Comparison of ENCODE assay signal across 18 cellular contexts in the genomic region with DNA sequence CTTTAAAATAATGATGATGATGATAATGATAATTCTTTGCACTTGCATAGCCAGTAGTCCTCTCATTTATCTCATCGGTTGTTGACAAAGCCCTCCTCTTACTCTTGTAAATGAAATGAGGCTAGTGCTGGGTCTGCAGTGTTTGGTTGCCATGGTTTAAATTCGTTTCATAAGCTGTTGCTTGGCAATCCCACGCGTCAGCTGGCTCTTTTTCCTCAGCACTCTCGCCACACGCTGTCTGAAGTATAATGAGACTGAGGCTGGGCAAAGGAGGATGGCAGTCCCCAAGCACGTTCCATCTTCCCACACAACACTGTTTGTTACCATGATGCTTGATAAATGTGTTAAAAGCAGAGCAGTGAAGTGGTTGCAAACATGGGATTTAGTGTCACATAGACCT. TPM values are rescaled to one million over a fixed set of nuclear protein-coding genes. Genes with fewer than 3 reads are reported as not detected.
DNase-seq lines count a peak whose midpoint lies in the region; ATAC-seq and TF ChIP-seq lines count a peak whose summit lies in the region.
"Had no signal": no experiment of that assay in that cellular context is flagged by ENCODE, and none has a peak within 500 bp of the region (broad histone marks: within the 10 kb centered on the region; RNA-seq: fewer than 3 reads in every experiment).

No MANE protein-coding gene starts in this region.

- DNase-seq in NCI-H1092 treated with DMSO at 0.1 percent for 48 hours (lab: John Stamatoyannopoulos, UW) (peak; percentile 98), NCI-H2029 (lab: John Stamatoyannopoulos, UW) (peak; percentile 69), neural crest cell (ENCODE audit: low read depth, low spot score) (no peak), HPDE6-E6E7 (ENCODE audit: extremely low spot score) (no peak)
- DNase-seq: activated CD4-positive, alpha-beta memory T cell treated with anti-CD3 and anti-CD28 coated beads for 36 hours; activated T-cell treated with anti-CD3 and anti-CD28 coated beads, Interleukin-2, amount 50 U/mL, for 4 hours; Caco-2; heart right ventricle; IMR-90; kidney; stimulated activated CD4-positive, alpha-beta T cell treated with anti-CD3 and anti-CD28 coated beads, Interleukin-2, amount 100 ng/mL, for 48 hours had no signal

- peaks cover 0 to 3% (median 0%) of the 10 kb centered on the region in 5 experiments for H3K9me3 Mint-ChIP-seq in brain
- H3K9me3 Mint-ChIP-seq in neural crest cell = peaks cover 7% of the 10 kb centered on the region
- H3K9me3 Mint-ChIP-seq: activated CD4-positive, alpha-beta memory T cell treated with anti-CD3 and anti-CD28 coated beads for 36 hours; activated T-cell treated with anti-CD3 and anti-CD28 coated beads, Interleukin-2, amount 50 U/mL, for 4 hours had no signal

- H3K4me1 Mint-ChIP-seq in brain (peaks cover 67% of the 10 kb centered on the region), neural crest cell (peaks cover 22% of the 10 kb centered on the region)

- H3K27me3 Mint-ChIP-seq in brain (no peaks in the 10 kb centered on the region), neural crest cell (ENCODE audit: low read depth) (no peaks in the 10 kb centered on the region)

- no peaks in the 10 kb centered on the region for H3K36me3 Mint-ChIP-seq in brain
- no peaks in the 10 kb centered on the region for H3K36me3 Mint-ChIP-seq in neural crest cell (ENCODE audit: low read depth)
- H3K36me3 Mint-ChIP-seq: activated CD4-positive, alpha-beta memory T cell treated with anti-CD3 and anti-CD28 coated beads for 36 hours; activated naive CD8-positive, alpha-beta T cell had no signal

- TF ChIP-seq CTCF in brain (conservative IDR thresholded peaks at IDR 0.05) = no peak
- TF ChIP-seq CTCF in neural crest cell (conservative IDR thresholded peaks at IDR 0.05) = no peak

- ATAC-seq in GM21723 (IDR thresholded peaks at IDR 0.05; ENCODE audit: unreplicated experiment) = no peak
- no peak for ATAC-seq in GM21526 (IDR thresholded peaks at IDR 0.05; ENCODE audit: low FRiP score, unreplicated experiment)
- ATAC-seq: activated T-cell treated with anti-CD3 and anti-CD28 coated beads, Interleukin-2, amount 50 U/mL, for 4 hours; heart right ventricle had no signal

- peak overlapping the region; percentile 88 to 98 (median 97) for H3K27ac Mint-ChIP-seq in brain
- H3K27ac Mint-ChIP-seq in neural crest cell (ENCODE audit: unreplicated experiment) = peak overlapping the region; percentile 48
- H3K27ac Mint-ChIP-seq: activated CD4-positive, alpha-beta memory T cell treated with anti-CD3 and anti-CD28 coated beads for 36 hours; activated naive CD8-positive, alpha-beta T cell had no signal

- H3K4me3 Mint-ChIP-seq in brain (peak overlapping the region; percentile 42 to 71 (median 55)), neural crest cell (no peak overlapping the region)
- H3K4me3 Mint-ChIP-seq: activated CD4-positive, alpha-beta memory T cell treated with anti-CD3 and anti-CD28 coated beads for 36 hours; activated naive CD8-positive, alpha-beta T cell; activated T-cell treated with anti-CD3 and anti-CD28 coated beads, Interleukin-2, amount 50 U/mL, for 4 hours had no signal

RNA-seq across cellular contexts. Expression of a gene that starts 15.5 kb away (rescaled TPM):
- polyA plus RNA-seq in brain (ENCODE audit: insufficient read depth, low read depth, low replicate concordance) = not detected
- total RNA-seq in neural crest cell = not detected in 2 replicates
- total RNA-seq: activated CD4-positive, alpha-beta memory T cell treated with anti-CD3 and anti-CD28 coated beads for 36 hours; activated T-cell treated with anti-CD3 and anti-CD28 coated beads, Interleukin-2, amount 50 U/mL, for 4 hours; heart right ventricle; IMR-90; kidney; mesenteric fat pad; omental fat pad; subcutaneous adipose tissue had no signal
- polyA plus RNA-seq: heart right ventricle, IMR-90 had no signal

RNA-seq across cellular contexts. Expression of a gene that starts 34.7 kb away (rescaled TPM):
- polyA plus RNA-seq in brain (ENCODE audit: insufficient read depth, low read depth, low replicate concordance) = 13.6 TPM
- total RNA-seq in neural crest cell = 6.8 and 7.3 TPM in 2 replicates

Comparison
In these comparisons a context has a peak if more than half of its experiments do, and no peak if none do; other contexts are left out.
1. DNase-seq: peak in NCI-H1092 treated with DMSO at 0.1 percent for 48 hours (single experiment) and NCI-H2029 (single experiment); none in neural crest cell (single experiment) and HPDE6-E6E7 (single experiment).